Comparison of ENCODE assay signal across 13 cellular contexts in genomic region chr1:71561729-71562128, GRCh38.
DNase-seq lines count a peak whose midpoint lies in the region; ATAC-seq and TF ChIP-seq lines count a peak whose summit lies in the region.
"Had no signal": no experiment of that assay in that cellular context is flagged by ENCODE, and none has a peak within 500 bp of the region (broad histone marks: within the 10 kb centered on the region; RNA-seq: fewer than 3 reads in every experiment).

No MANE protein-coding gene starts in this region.

- TF ChIP-seq CTCF in choroid plexus epithelial cell (conservative IDR thresholded peaks at IDR 0.05; ENCODE audit: low read depth, low read length), result no peak

- H3K4me3 Mint-ChIP-seq in activated T-cell treated with anti-CD3 and anti-CD28 coated beads, Interleukin-2, amount 50 U/mL, for 72 hours, result no peak overlapping the region

- H3K27ac ChIP-seq in ACC112 (ENCODE audit: low read depth, low read length) (0 out of 2 replicates have a peak overlapping the region, but pooled peaks have one; percentile 17), caudate nucleus (ENCODE audit: low read depth, low read length) (no peak overlapping the region)

- no peaks in the 10 kb centered on the region for H3K4me1 Mint-ChIP-seq in activated T-cell treated with anti-CD3 and anti-CD28 coated beads, Interleukin-2, amount 50 U/mL, for 72 hours (ENCODE audit: low read depth)

- no peaks in the 10 kb centered on the region for H3K27me3 ChIP-seq in ACC112 (ENCODE audit: insufficient read depth, low read length)

- DNase-seq in HS-5 (ENCODE audit: low read depth) (peak; percentile 33), choroid plexus epithelial cell (ENCODE audit: low read depth) (peak; percentile 2), kidney tubule cell (ENCODE audit: low spot score) (peak; percentile 10), caudate nucleus (lab: John Stamatoyannopoulos, UW) (no peak), DMS 273 (lab: John Stamatoyannopoulos, UW; ENCODE audit: unreplicated experiment) (no peak), islet precursor cell (no peak)
- DNase-seq in activated T-cell treated with anti-CD3 and anti-CD28 coated beads, Interleukin-2, amount 50 U/mL, for 72 hours, result no peak
- DNase-seq: effector CD4-positive, alpha-beta T cell; NCI-H187 treated with DMSO at 0.1 percent for 48 hours; NCI-H748 treated with DMSO at 0.1 percent for 48 hours had no signal

- H3K27me3 Mint-ChIP-seq in activated T-cell treated with anti-CD3 and anti-CD28 coated beads, Interleukin-2, amount 50 U/mL, for 72 hours (ENCODE audit: low read depth), result no peaks in the 10 kb centered on the region

- peak overlapping the region; percentile 31 for H2AFZ ChIP-seq in ACC112 (ENCODE audit: low read length, unreplicated experiment)

- H3K36me3 ChIP-seq in ACC112 (ENCODE audit: insufficient read depth, low read length), result no peaks in the 10 kb centered on the region

- peaks cover 0 to 4% of the 10 kb centered on the region in 2 donors for H3K9me3 Mint-ChIP-seq in activated T-cell treated with anti-CD3 and anti-CD28 coated beads, Interleukin-2, amount 50 U/mL, for 72 hours

- H3K79me2 ChIP-seq in ACC112 (ENCODE audit: control insufficient read depth, insufficient read depth, low read length, unreplicated experiment), result no peaks in the 10 kb centered on the region

- H3K4me3 ChIP-seq in ACC112 (ENCODE audit: low read depth, low read length) (peak overlapping the region; percentile 30), choroid plexus epithelial cell (ENCODE audit: low read depth, low read length) (no peak overlapping the region)

- H3K4me1 ChIP-seq in ACC112 (ENCODE audit: control insufficient read depth, insufficient read depth, low read length, unreplicated experiment), result peaks cover 13% of the 10 kb centered on the region

- ATAC-seq in activated T-cell treated with anti-CD3 and anti-CD28 coated beads, Interleukin-2, amount 50 U/mL, for 72 hours (replicated peaks in 1 of 2), result no peak
- ATAC-seq: activated naive CD4-positive, alpha-beta T cell treated with anti-CD3 and anti-CD28 coated beads, Interleukin-2, amount 50 U/mL, for 72 hours; HCT116 had no signal

- no peak overlapping the region for H3K27ac Mint-ChIP-seq in activated T-cell treated with anti-CD3 and anti-CD28 coated beads, Interleukin-2, amount 50 U/mL, for 72 hours
- H3K27ac Mint-ChIP-seq: activated naive CD4-positive, alpha-beta T cell treated with anti-CD3 and anti-CD28 coated beads, Interleukin-2, amount 50 U/mL, for 72 hours had no signal

- H3K36me3 Mint-ChIP-seq in activated T-cell treated with anti-CD3 and anti-CD28 coated beads, Interleukin-2, amount 50 U/mL, for 72 hours (ENCODE audit: insufficient read depth in 2 of 2), result no peaks in the 10 kb centered on the region
- H3K36me3 Mint-ChIP-seq: activated naive CD4-positive, alpha-beta T cell treated with anti-CD3 and anti-CD28 coated beads, Interleukin-2, amount 50 U/mL, for 72 hours had no signal

Comparison
In these comparisons a context has a peak if more than half of its experiments do, and no peak if none do; other contexts are left out.
1. DNase-seq: peak in HS-5 (single experiment), choroid plexus epithelial cell (single experiment) and kidney tubule cell (single experiment); none in caudate nucleus (0 of 61), DMS 273 (single experiment), activated T-cell treated with anti-CD3 and anti-CD28 coated beads, Interleukin-2, amount 50 U/mL, for 72 hours (0 of 2) and islet precursor cell (single experiment).